In genomic region chr18:79945118-79946042, GRCh38 we compare ENCODE assay signal across 1 cellular context.
TF ChIP-seq lines count a peak whose summit lies in the region.

No MANE protein-coding gene starts in this region.

TF ChIP-seq in GM12878, 131 proteins besides CTCF, POLR2A, EP300 and RAD21 (continues in another document):
- 0 out of 2 replicates have a peak, but pooled peaks have one; percentile 23 for TF ChIP-seq ZNF384 (IDR thresholded peaks at IDR 0.05; ENCODE audit: borderline replicate concordance, low read depth, low read length)
- TF ChIP-seq JUND (IDR thresholded peaks at IDR 0.05; ENCODE audit: low read depth, low read length): no peak
- no peak for TF ChIP-seq KDM1A (IDR thresholded peaks at IDR 0.05; ENCODE audit: borderline replicate concordance)
- TF ChIP-seq CBX5 (IDR thresholded peaks at IDR 0.05; ENCODE audit: low read depth): no peak
- TF ChIP-seq BMI1 (IDR thresholded peaks at IDR 0.05; ENCODE audit: borderline replicate concordance): no peak
- TF ChIP-seq POLR2AphosphoS2 (IDR thresholded peaks at IDR 0.05; ENCODE audit: low read depth, low read length): no peak
- TF ChIP-seq, protein P1, sequence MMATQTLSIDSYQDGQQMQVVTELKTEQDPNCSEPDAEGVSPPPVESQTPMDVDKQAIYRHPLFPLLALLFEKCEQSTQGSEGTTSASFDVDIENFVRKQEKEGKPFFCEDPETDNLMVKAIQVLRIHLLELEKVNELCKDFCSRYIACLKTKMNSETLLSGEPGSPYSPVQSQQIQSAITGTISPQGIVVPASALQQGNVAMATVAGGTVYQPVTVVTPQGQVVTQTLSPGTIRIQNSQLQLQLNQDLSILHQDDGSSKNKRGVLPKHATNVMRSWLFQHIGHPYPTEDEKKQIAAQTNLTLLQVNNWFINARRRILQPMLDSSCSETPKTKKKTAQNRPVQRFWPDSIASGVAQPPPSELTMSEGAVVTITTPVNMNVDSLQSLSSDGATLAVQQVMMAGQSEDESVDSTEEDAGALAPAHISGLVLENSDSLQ (IDR thresholded peaks at IDR 0.05): no peak
- no peak for TF ChIP-seq STAT3 (IDR thresholded peaks at IDR 0.05; ENCODE audit: low read depth, low read length)
- TF ChIP-seq SREBF2 (IDR thresholded peaks at IDR 0.05; ENCODE audit: low read length): no peak
- TF ChIP-seq CBFB (IDR thresholded peaks at IDR 0.05; ENCODE audit: low read depth): no peak
- no peak for TF ChIP-seq ATF7 (IDR thresholded peaks at IDR 0.05; ENCODE audit: low read depth)
- no peak for TF ChIP-seq IRF4 (IDR thresholded peaks at IDR 0.05; ENCODE audit: low read depth, low read length)
- no peak for TF ChIP-seq TARDBP (IDR thresholded peaks at IDR 0.05; ENCODE audit: borderline replicate concordance)
- TF ChIP-seq ZBTB40 (IDR thresholded peaks at IDR 0.05; ENCODE audit: borderline replicate concordance): no peak
- TF ChIP-seq POU2F2 (IDR thresholded peaks at IDR 0.05; ENCODE audit: borderline replicate concordance, low read depth, low read length): no peak
- TF ChIP-seq FOXK2 (IDR thresholded peaks at IDR 0.05): no peak
- TF ChIP-seq, protein P2, sequence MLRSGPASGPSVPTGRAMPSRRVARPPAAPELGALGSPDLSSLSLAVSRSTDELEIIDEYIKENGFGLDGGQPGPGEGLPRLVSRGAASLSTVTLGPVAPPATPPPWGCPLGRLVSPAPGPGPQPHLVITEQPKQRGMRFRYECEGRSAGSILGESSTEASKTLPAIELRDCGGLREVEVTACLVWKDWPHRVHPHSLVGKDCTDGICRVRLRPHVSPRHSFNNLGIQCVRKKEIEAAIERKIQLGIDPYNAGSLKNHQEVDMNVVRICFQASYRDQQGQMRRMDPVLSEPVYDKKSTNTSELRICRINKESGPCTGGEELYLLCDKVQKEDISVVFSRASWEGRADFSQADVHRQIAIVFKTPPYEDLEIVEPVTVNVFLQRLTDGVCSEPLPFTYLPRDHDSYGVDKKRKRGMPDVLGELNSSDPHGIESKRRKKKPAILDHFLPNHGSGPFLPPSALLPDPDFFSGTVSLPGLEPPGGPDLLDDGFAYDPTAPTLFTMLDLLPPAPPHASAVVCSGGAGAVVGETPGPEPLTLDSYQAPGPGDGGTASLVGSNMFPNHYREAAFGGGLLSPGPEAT (IDR thresholded peaks at IDR 0.05; ENCODE audit: low read depth): no peak
- TF ChIP-seq BHLHE40 (IDR thresholded peaks at IDR 0.05; ENCODE audit: borderline replicate concordance in 1 of 2, low read depth in 2 of 2, low read length in 1 of 2): peak; percentile 95 to 96
- TF ChIP-seq BCL3 (IDR thresholded peaks at IDR 0.05; ENCODE audit: borderline replicate concordance, insufficient read depth, low read depth, low read length, poor library complexity, severe bottlenecking): no peak
- TF ChIP-seq GABPA (IDR thresholded peaks at IDR 0.05; ENCODE audit: low read depth): no peak
- TF ChIP-seq CHD4 (IDR thresholded peaks at IDR 0.05): no peak
- TF ChIP-seq, protein P3, sequence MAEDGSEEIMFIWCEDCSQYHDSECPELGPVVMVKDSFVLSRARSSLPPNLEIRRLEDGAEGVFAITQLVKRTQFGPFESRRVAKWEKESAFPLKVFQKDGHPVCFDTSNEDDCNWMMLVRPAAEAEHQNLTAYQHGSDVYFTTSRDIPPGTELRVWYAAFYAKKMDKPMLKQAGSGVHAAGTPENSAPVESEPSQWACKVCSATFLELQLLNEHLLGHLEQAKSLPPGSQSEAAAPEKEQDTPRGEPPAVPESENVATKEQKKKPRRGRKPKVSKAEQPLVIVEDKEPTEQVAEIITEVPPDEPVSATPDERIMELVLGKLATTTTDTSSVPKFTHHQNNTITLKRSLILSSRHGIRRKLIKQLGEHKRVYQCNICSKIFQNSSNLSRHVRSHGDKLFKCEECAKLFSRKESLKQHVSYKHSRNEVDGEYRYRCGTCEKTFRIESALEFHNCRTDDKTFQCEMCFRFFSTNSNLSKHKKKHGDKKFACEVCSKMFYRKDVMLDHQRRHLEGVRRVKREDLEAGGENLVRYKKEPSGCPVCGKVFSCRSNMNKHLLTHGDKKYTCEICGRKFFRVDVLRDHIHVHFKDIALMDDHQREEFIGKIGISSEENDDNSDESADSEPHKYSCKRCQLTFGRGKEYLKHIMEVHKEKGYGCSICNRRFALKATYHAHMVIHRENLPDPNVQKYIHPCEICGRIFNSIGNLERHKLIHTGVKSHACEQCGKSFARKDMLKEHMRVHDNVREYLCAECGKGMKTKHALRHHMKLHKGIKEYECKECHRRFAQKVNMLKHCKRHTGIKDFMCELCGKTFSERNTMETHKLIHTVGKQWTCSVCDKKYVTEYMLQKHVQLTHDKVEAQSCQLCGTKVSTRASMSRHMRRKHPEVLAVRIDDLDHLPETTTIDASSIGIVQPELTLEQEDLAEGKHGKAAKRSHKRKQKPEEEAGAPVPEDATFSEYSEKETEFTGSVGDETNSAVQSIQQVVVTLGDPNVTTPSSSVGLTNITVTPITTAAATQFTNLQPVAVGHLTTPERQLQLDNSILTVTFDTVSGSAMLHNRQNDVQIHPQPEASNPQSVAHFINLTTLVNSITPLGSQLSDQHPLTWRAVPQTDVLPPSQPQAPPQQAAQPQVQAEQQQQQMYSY (CRISPR knock-in tag; IDR thresholded peaks at IDR 0.05): no peak
- no peak for TF ChIP-seq DPF2 (IDR thresholded peaks at IDR 0.05)
- no peak for TF ChIP-seq TCF7 (IDR thresholded peaks at IDR 0.05; ENCODE audit: borderline replicate concordance)
- TF ChIP-seq EGR1 (IDR thresholded peaks at IDR 0.05; ENCODE audit: borderline replicate concordance in 1 of 2, low read depth in 2 of 2, low read length in 2 of 2): no peak
- TF ChIP-seq, protein P4, sequence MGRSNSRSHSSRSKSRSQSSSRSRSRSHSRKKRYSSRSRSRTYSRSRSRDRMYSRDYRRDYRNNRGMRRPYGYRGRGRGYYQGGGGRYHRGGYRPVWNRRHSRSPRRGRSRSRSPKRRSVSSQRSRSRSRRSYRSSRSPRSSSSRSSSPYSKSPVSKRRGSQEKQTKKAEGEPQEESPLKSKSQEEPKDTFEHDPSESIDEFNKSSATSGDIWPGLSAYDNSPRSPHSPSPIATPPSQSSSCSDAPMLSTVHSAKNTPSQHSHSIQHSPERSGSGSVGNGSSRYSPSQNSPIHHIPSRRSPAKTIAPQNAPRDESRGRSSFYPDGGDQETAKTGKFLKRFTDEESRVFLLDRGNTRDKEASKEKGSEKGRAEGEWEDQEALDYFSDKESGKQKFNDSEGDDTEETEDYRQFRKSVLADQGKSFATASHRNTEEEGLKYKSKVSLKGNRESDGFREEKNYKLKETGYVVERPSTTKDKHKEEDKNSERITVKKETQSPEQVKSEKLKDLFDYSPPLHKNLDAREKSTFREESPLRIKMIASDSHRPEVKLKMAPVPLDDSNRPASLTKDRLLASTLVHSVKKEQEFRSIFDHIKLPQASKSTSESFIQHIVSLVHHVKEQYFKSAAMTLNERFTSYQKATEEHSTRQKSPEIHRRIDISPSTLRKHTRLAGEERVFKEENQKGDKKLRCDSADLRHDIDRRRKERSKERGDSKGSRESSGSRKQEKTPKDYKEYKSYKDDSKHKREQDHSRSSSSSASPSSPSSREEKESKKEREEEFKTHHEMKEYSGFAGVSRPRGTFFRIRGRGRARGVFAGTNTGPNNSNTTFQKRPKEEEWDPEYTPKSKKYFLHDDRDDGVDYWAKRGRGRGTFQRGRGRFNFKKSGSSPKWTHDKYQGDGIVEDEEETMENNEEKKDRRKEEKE (IDR thresholded peaks at IDR 0.05): no peak
- TF ChIP-seq CBX3 (IDR thresholded peaks at IDR 0.05; ENCODE audit: borderline replicate concordance, low read depth): no peak
- TF ChIP-seq ZBTB4 (CRISPR knock-in tag; IDR thresholded peaks at IDR 0.05): no peak
- no peak for TF ChIP-seq ATF2 (IDR thresholded peaks at IDR 0.05; ENCODE audit: low read length)
- TF ChIP-seq ZBTB11 (CRISPR knock-in tag; IDR thresholded peaks at IDR 0.05): no peak
- TF ChIP-seq NRF1 (conservative IDR thresholded peaks at IDR 0.05; ENCODE audit: low read depth, low read length): no peak
- TF ChIP-seq, protein P5, sequence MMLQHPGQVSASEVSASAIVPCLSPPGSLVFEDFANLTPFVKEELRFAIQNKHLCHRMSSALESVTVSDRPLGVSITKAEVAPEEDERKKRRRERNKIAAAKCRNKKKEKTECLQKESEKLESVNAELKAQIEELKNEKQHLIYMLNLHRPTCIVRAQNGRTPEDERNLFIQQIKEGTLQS (IDR thresholded peaks at IDR 0.05; ENCODE audit: borderline replicate concordance, extremely low read depth, low read depth, low read length): no peak
- TF ChIP-seq ZNF622 (IDR thresholded peaks at IDR 0.05): no peak
